ENCODE assay signal across 14 cellular contexts in genomic region chr1:36256558-36257374, GRCh38. TPM values are rescaled to one million over a fixed set of nuclear protein-coding genes. Genes with fewer than 3 reads are reported as not detected.
A peak's percentile ranks its signal among the peaks of the same experiment; 100 is the strongest.
DNase-seq lines count a peak whose midpoint lies in the region; ATAC-seq and TF ChIP-seq lines count a peak whose summit lies in the region.
"Had no signal": no experiment of that assay in that cellular context is flagged by ENCODE, and none has a peak within 500 bp of the region (broad histone marks: within the 10 kb centered on the region; RNA-seq: fewer than 3 reads in every experiment).

No MANE protein-coding gene starts in this region.

- no peaks in the 10 kb centered on the region for H3K9me2 ChIP-seq in OCI-LY7 (ENCODE audit: insufficient read depth, low read length)

- TF ChIP-seq POLR2A in prostate gland (IDR thresholded peaks at IDR 0.05), result no peak

- H3K27ac ChIP-seq in OCI-LY7 (ENCODE audit: low read depth, low read length, poor library complexity, severe bottlenecking), result peak overlapping the region; percentile 7
- H3K27ac ChIP-seq in prostate gland, result peak overlapping the region; percentile 72 to 83
- H3K27ac ChIP-seq: colonic mucosa had no signal

- H3K4me3 ChIP-seq in GM06990 (replicated peaks; ENCODE audit: low read depth, low read length) (no peak overlapping the region), OCI-LY7 (ENCODE audit: low read depth, low read length, poor library complexity, severe bottlenecking) (no peak overlapping the region), prostate gland (no peak overlapping the region)
- H3K4me3 ChIP-seq: colonic mucosa, mucosa of descending colon had no signal

- peaks cover 24 to 41% of the 10 kb centered on the region in 2 donors for H3K4me1 Mint-ChIP-seq in effector memory CD8-positive, alpha-beta T cell (ENCODE audit: low read depth in 2 of 2)

- CTCF ChIA-PET in OCI-LY7 (lab: Charles Lee; ENCODE audit: unreplicated experiment), result no interaction called here

- WGBS in prostate gland, result 80% methylated on average over 15 of the region's 15 CpGs

- H3K4me3 Mint-ChIP-seq in effector memory CD8-positive, alpha-beta T cell, result no peak overlapping the region
- H3K4me3 Mint-ChIP-seq: immature natural killer cell had no signal

- intact Hi-C loops in OCI-LY7 (cut with micrococcal nuclease; ENCODE audit: unreplicated experiment) (no loop called here), prostate gland (cut with DNase I) (no loop called here)

- BruUV-seq in OCI-LY7 (replicated peaks; lab: Mats Ljungman, UMichigan), result no TSS peak

- ATAC-seq in effector memory CD8-positive, alpha-beta T cell (replicated peaks), result no peak
- no peak for ATAC-seq in HG03045 (IDR thresholded peaks at IDR 0.05; ENCODE audit: unreplicated experiment)
- no peak for ATAC-seq in GM21515 (IDR thresholded peaks at IDR 0.05; ENCODE audit: unreplicated experiment)
- ATAC-seq: Panc1 had no signal

- DNase-seq in GM06990 (ENCODE audit: extremely low read depth, insufficient read length) (peak; percentile 9), OCI-LY7 (ENCODE audit: low spot score) (peak; percentile 8), prostate gland (ENCODE audit: low spot score) (no peak), T-helper 1 cell (no peak)
- no peak for DNase-seq in effector memory CD8-positive, alpha-beta T cell
- DNase-seq: activated naive CD4-positive, alpha-beta T cell treated with Interleukin-2 at 50 U/mL for 16 hours; colonic mucosa; immature natural killer cell; mucosa of descending colon; NCI-H2171 treated with DMSO at 0.1 percent for 48 hours; right cardiac atrium had no signal

- no peak overlapping the region for H2AFZ ChIP-seq in OCI-LY7 (ENCODE audit: low read length)

- H3K27me3 Mint-ChIP-seq in effector memory CD8-positive, alpha-beta T cell, result no peaks in the 10 kb centered on the region

- H3K36me3 Mint-ChIP-seq in effector memory CD8-positive, alpha-beta T cell (ENCODE audit: insufficient read depth), result peaks cover 46% of the 10 kb centered on the region

- no peak overlapping the region; the same call in 1 of the 2 replicates for H3K4me2 ChIP-seq in OCI-LY7 (ENCODE audit: low read length)

- no peaks in the 10 kb centered on the region for H3K9me3 ChIP-seq in OCI-LY7 (ENCODE audit: low read length)
- H3K9me3 ChIP-seq in prostate gland, result no peaks in the 10 kb centered on the region
- H3K9me3 ChIP-seq: colonic mucosa, mucosa of descending colon had no signal

- POLR2A ChIA-PET in OCI-LY7 (lab: Charles Lee), result no interaction called here

- peaks cover 10% of the 10 kb centered on the region for H4K20me1 ChIP-seq in OCI-LY7 (ENCODE audit: insufficient read depth, low read length)

- H3K27me3 ChIP-seq in GM06990 (replicated peaks; ENCODE audit: control insufficient read depth, insufficient read depth, low read length) (no peaks in the 10 kb centered on the region), prostate gland (replicated peaks; ENCODE audit: insufficient read depth) (no peaks in the 10 kb centered on the region)
- H3K27me3 ChIP-seq: colonic mucosa had no signal

- H3K79me2 ChIP-seq in OCI-LY7 (ENCODE audit: insufficient read depth, low read depth, low read length), result peaks cover 75% of the 10 kb centered on the region

- H3K27ac Mint-ChIP-seq in effector memory CD8-positive, alpha-beta T cell, result peak overlapping the region; percentile 59 to 66

- TF ChIP-seq CTCF in GM06990 (IDR thresholded peaks at IDR 0.05; ENCODE audit: insufficient read depth, low read length, poor library complexity, severe bottlenecking) (no peak), OCI-LY7 (conservative IDR thresholded peaks at IDR 0.05; ENCODE audit: low read length) (no peak), prostate gland (IDR thresholded peaks at IDR 0.05) (no peak)

- H3K4me1 ChIP-seq in OCI-LY7 (ENCODE audit: insufficient read depth, low read length, poor library complexity, severe bottlenecking) (peaks cover 29% of the 10 kb centered on the region), prostate gland (replicated peaks) (peaks cover 35% of the 10 kb centered on the region)

- no peaks in the 10 kb centered on the region for H3K9me3 Mint-ChIP-seq in effector memory CD8-positive, alpha-beta T cell
- H3K9me3 Mint-ChIP-seq: immature natural killer cell had no signal

- H3K36me3 ChIP-seq in GM06990 (ENCODE audit: control insufficient read depth, insufficient read depth, low read length) (no peaks in the 10 kb centered on the region; the same call in none of the 2 replicates), OCI-LY7 (ENCODE audit: insufficient read depth, low read length) (peaks cover 81% of the 10 kb centered on the region), prostate gland (no peaks in the 10 kb centered on the region)
- H3K36me3 ChIP-seq: colonic mucosa had no signal

RNA-seq across cellular contexts. Expression of gene THRAP3, which starts 32.5 kb away (rescaled TPM):
- total RNA-seq in OCI-LY7 (2014; rRNA removed; shearing (Covaris generic)), result 76.1 and 98.7 TPM in 2 replicates
- total RNA-seq in OCI-LY7 (2022) (131 and 132 TPM in 2 replicates), prostate gland (100 to 1,000 TPM; 100 to 123 TPM)

RNA-seq across cellular contexts. Expression of gene SH3D21, which starts 49.4 kb away (rescaled TPM):
- 15.2 and 16.4 TPM in 2 replicates for total RNA-seq in OCI-LY7 (2014; rRNA removed; shearing (Covaris generic))
- total RNA-seq in OCI-LY7 (2022) (10.6 and 16.7 TPM in 2 replicates), prostate gland (10 to 100 TPM in 1 of 2 donors, 1 to 10 TPM in 1; 8.1 to 10.6 TPM)

Comparison
In these comparisons a context has a peak if more than half of its experiments do, and no peak if none do; other contexts are left out.
1. DNase-seq: peak in GM06990 (single experiment) and OCI-LY7 (single experiment); none in effector memory CD8-positive, alpha-beta T cell (0 of 3), prostate gland (single experiment) and T-helper 1 cell (0 of 5).